Comparison of ENCODE assay signal across 11 cellular contexts in genomic region chr7:17523813-17524741, GRCh38.
DNase-seq lines count a peak whose midpoint lies in the region; ATAC-seq and TF ChIP-seq lines count a peak whose summit lies in the region.
"Had no signal": no experiment of that assay in that cellular context is flagged by ENCODE, and none has a peak within 500 bp of the region (broad histone marks: within the 10 kb centered on the region; RNA-seq: fewer than 3 reads in every experiment).

No MANE protein-coding gene starts in this region.

- TF ChIP-seq CTCF in AG09309 (IDR thresholded peaks at IDR 0.05; ENCODE audit: control insufficient read depth, insufficient read depth, low read depth, low read length, missing control alignments) (no peak), GM10266 (IDR thresholded peaks at IDR 0.05; ENCODE audit: control insufficient read depth, insufficient read depth, low read depth, missing control alignments) (no peak)

- intact Hi-C loops in left colon (cut with DNase I, micrococcal nuclease): no loop called here

- H3K36me3 ChIP-seq in adipocyte (ENCODE audit: control insufficient read depth, insufficient read depth, low read length, severe bottlenecking): no peaks in the 10 kb centered on the region
- H3K36me3 ChIP-seq in effector memory CD4-positive, alpha-beta T cell (ENCODE audit: control insufficient read depth, insufficient read depth, low read length): no peaks in the 10 kb centered on the region
- H3K36me3 ChIP-seq: WERI-Rb-1 had no signal

- H3K27me3 ChIP-seq in adipocyte (replicated peaks; ENCODE audit: control insufficient read depth, insufficient read depth, low read length): no peaks in the 10 kb centered on the region
- H3K27me3 ChIP-seq in effector memory CD4-positive, alpha-beta T cell (replicated peaks; ENCODE audit: control insufficient read depth, insufficient read depth, low read length, poor library complexity, severe bottlenecking): no peaks in the 10 kb centered on the region

- H3K9me3 ChIP-seq in adipocyte (ENCODE audit: control insufficient read depth, low read length): no peaks in the 10 kb centered on the region
- H3K9me3 ChIP-seq in effector memory CD4-positive, alpha-beta T cell (ENCODE audit: control insufficient read depth, low read length): no peaks in the 10 kb centered on the region

- DNase-seq in AG09309 (ENCODE audit: low read depth): peak; percentile 82
- peak; percentile 12 for DNase-seq in HuH-7.5 (ENCODE audit: low spot score)
- DNase-seq in adipocyte (ENCODE audit: low read depth): peak; percentile 65
- DNase-seq in left colon: peak in 1 of 2 donors; percentile 17
- DNase-seq in effector memory CD4-positive, alpha-beta T cell: no peak
- DNase-seq in glomerular visceral epithelial cell (ENCODE audit: extremely low spot score): no peak
- DNase-seq in GM10266 (ENCODE audit: extremely low spot score): no peak
- DNase-seq: cerebellar nuclear complex; stimulated activated CD4-positive, alpha-beta T cell treated with anti-CD3 and anti-CD28 coated beads, Interleukin-4, amount 100 ng/mL, for 1 hour; WERI-Rb-1 had no signal

- ATAC-seq in left colon: peak; percentile 87
- ATAC-seq in HG02981 (IDR thresholded peaks at IDR 0.05; ENCODE audit: unreplicated experiment): no peak

- no peak overlapping the region for H3K27ac ChIP-seq in effector memory CD4-positive, alpha-beta T cell (ENCODE audit: insufficient read depth, low read length, poor library complexity, severe bottlenecking)
- H3K27ac ChIP-seq: WERI-Rb-1 had no signal

- no peak overlapping the region; the same call in 1 of the 2 replicates for H3K4me3 ChIP-seq in AG09309 (ENCODE audit: control insufficient read depth, low read depth, low read length)
- H3K4me3 ChIP-seq in adipocyte (ENCODE audit: low read length): no peak overlapping the region
- no peak overlapping the region for H3K4me3 ChIP-seq in effector memory CD4-positive, alpha-beta T cell (ENCODE audit: insufficient read depth, low read depth, low read length, poor library complexity, severe bottlenecking)

- H3K4me1 ChIP-seq in adipocyte (ENCODE audit: control insufficient read depth, insufficient read depth, low read length): peaks cover 24% of the 10 kb centered on the region
- no peaks in the 10 kb centered on the region for H3K4me1 ChIP-seq in effector memory CD4-positive, alpha-beta T cell (ENCODE audit: control insufficient read depth, insufficient read depth, low read length, poor library complexity, severe bottlenecking)

- H3K9ac ChIP-seq in adipocyte (ENCODE audit: low read length): peak overlapping the region; percentile 16

Comparison
In these comparisons a context has a peak if more than half of its experiments do, and no peak if none do; other contexts are left out.
1. DNase-seq: peak in AG09309 (single experiment), HuH-7.5 (single experiment) and adipocyte (single experiment); none in effector memory CD4-positive, alpha-beta T cell (0 of 3), glomerular visceral epithelial cell (single experiment) and GM10266 (single experiment).